In genomic region chr3:16871915-16872842, GRCh38 we compare ENCODE assay signal across 17 cellular contexts. TPM values are rescaled to one million over a fixed set of nuclear protein-coding genes. Genes with fewer than 3 reads are reported as not detected.
DNase-seq lines count a peak whose midpoint lies in the region; ATAC-seq, FAIRE-seq and TF ChIP-seq lines count a peak whose summit lies in the region.
"Had no signal": no experiment of that assay in that cellular context is flagged by ENCODE, and none has a peak within 500 bp of the region (broad histone marks: within the 10 kb centered on the region; RNA-seq: fewer than 3 reads in every experiment).

No MANE protein-coding gene starts in this region.

- BruUV-seq in HepG2 (replicated peaks; lab: Mats Ljungman, UMichigan), result no TSS peak
- BruUV-seq in PC-3 (replicated peaks; lab: Mats Ljungman, UMichigan), result no TSS peak
- BruUV-seq in endothelial cell of umbilical vein (replicated peaks; lab: Mats Ljungman, UMichigan), result no TSS peak

- H3K9me1 ChIP-seq in endothelial cell of umbilical vein (replicated peaks; ENCODE audit: control insufficient read depth, extremely low read depth, insufficient read depth, low read length), result no peaks in the 10 kb centered on the region

- no peak overlapping the region for H3K27ac Mint-ChIP-seq in type B pancreatic cell
- H3K27ac Mint-ChIP-seq: activated CD4-positive, alpha-beta memory T cell treated with anti-CD3 and anti-CD28 coated beads for 36 hours; activated naive CD8-positive, alpha-beta T cell treated with anti-CD3 and anti-CD28 coated beads, Interleukin-2, amount 50 U/mL, for 24 hours; activated T-cell treated with anti-CD3 and anti-CD28 coated beads, Interleukin-2, amount 50 U/mL, for 72 hours had no signal

- FAIRE-seq in HepG2 (lab: Jason Lieb, UNC), result no peak
- peak; percentile 74 for FAIRE-seq in endothelial cell of umbilical vein (lab: Jason Lieb, UNC)
- FAIRE-seq: urothelium cell line had no signal

- H3K4me3 ChIP-seq in HepG2 (replicated peaks in 1 of 3; ENCODE audit: insufficient read depth in 1 of 3, low read depth in 2 of 3, low read length in 3 of 3) (no peak overlapping the region), right lobe of liver (no peak overlapping the region), PC-3 (ENCODE audit: low read length) (peak overlapping the region; percentile 5; the same call in 1 of the 2 replicates), endothelial cell of umbilical vein (replicated peaks in 1 of 3; ENCODE audit: insufficient read depth in 1 of 3, low read depth in 1 of 3, low read length in 3 of 3) (no peak overlapping the region), suprapubic skin (no peak overlapping the region), tibial nerve (no peak overlapping the region)
- H3K4me3 ChIP-seq: heart right ventricle, skin epidermis had no signal

- intact Hi-C loops in HepG2 (cut with micrococcal nuclease; ENCODE audit: unreplicated experiment), result no loop called here
- intact Hi-C loops in right lobe of liver (cut with DNase I), result no loop called here
- intact Hi-C loops in PC-3 (cut with micrococcal nuclease), result no loop called here
- intact Hi-C loops in endothelial cell of umbilical vein (cut with micrococcal nuclease), result no loop called here

- H3K36me3 ChIP-seq in HepG2 (replicated peaks in 1 of 2; ENCODE audit: control insufficient read depth in 1 of 2, insufficient read depth in 2 of 2, low read length in 2 of 2), result no peaks in the 10 kb centered on the region
- no peaks in the 10 kb centered on the region for H3K36me3 ChIP-seq in right lobe of liver
- no peaks in the 10 kb centered on the region for H3K36me3 ChIP-seq in PC-3 (ENCODE audit: low read depth, low read length)
- H3K36me3 ChIP-seq in endothelial cell of umbilical vein (ENCODE audit: control insufficient read depth in 2 of 2, extremely low read depth in 1 of 2, insufficient read depth in 2 of 2, low read length in 2 of 2), result no peaks in the 10 kb centered on the region
- no peaks in the 10 kb centered on the region for H3K36me3 ChIP-seq in suprapubic skin
- H3K36me3 ChIP-seq in tibial nerve, result no peaks in the 10 kb centered on the region
- H3K36me3 ChIP-seq: heart right ventricle had no signal

- in situ Hi-C loops in HepG2 (cut with HindIII; ENCODE audit: extremely low pct_ligation_motif_present, low pct_unique_long_range_greater_than_20kb), result no loop called here

- no peak overlapping the region for H2AFZ ChIP-seq in HepG2 (ENCODE audit: low read length)
- peak overlapping the region; percentile 66 for H2AFZ ChIP-seq in PC-3 (ENCODE audit: low read length)
- peak overlapping the region; percentile 27 for H2AFZ ChIP-seq in endothelial cell of umbilical vein (ENCODE audit: low read depth, low read length)

- peaks cover 11% of the 10 kb centered on the region for H3K4me1 Mint-ChIP-seq in type B pancreatic cell (ENCODE audit: unreplicated experiment)

- no peak overlapping the region for H3K27ac ChIP-seq in HepG2 (ENCODE audit: extremely low read length, insufficient read depth, low read length)
- no peak overlapping the region for H3K27ac ChIP-seq in right lobe of liver
- peak overlapping the region; percentile 64 for H3K27ac ChIP-seq in PC-3 (ENCODE audit: low read length)
- peak overlapping the region; percentile 12 for H3K27ac ChIP-seq in endothelial cell of umbilical vein (ENCODE audit: insufficient read depth, low read depth, low read length)
- H3K27ac ChIP-seq in suprapubic skin, result no peak overlapping the region
- H3K27ac ChIP-seq in tibial nerve, result no peak overlapping the region
- H3K27ac ChIP-seq: heart right ventricle, skin epidermis had no signal

- H3K9ac ChIP-seq in HepG2 (ENCODE audit: insufficient read depth, low read depth, low read length) (no peak overlapping the region), PC-3 (ENCODE audit: low read length) (no peak overlapping the region), endothelial cell of umbilical vein (replicated peaks; ENCODE audit: extremely low read depth, insufficient read depth, low read length) (no peak overlapping the region)

- H3K9me2 ChIP-seq in PC-3 (replicated peaks; ENCODE audit: low read length), result no peaks in the 10 kb centered on the region

- H3K4me3 Mint-ChIP-seq in type B pancreatic cell, result no peak overlapping the region
- H3K4me3 Mint-ChIP-seq: activated CD4-positive, alpha-beta memory T cell treated with anti-CD3 and anti-CD28 coated beads for 36 hours; activated naive CD8-positive, alpha-beta T cell treated with anti-CD3 and anti-CD28 coated beads, Interleukin-2, amount 50 U/mL, for 24 hours; activated T-cell treated with anti-CD3 and anti-CD28 coated beads, Interleukin-2, amount 50 U/mL, for 72 hours had no signal

- no peaks in the 10 kb centered on the region for H3K27me3 ChIP-seq in HepG2 (ENCODE audit: control insufficient read depth in 1 of 2, insufficient read depth in 2 of 2, low read length in 2 of 2)
- H3K27me3 ChIP-seq in right lobe of liver, result no peaks in the 10 kb centered on the region
- H3K27me3 ChIP-seq in PC-3 (ENCODE audit: low read length), result no peaks in the 10 kb centered on the region
- H3K27me3 ChIP-seq in endothelial cell of umbilical vein (ENCODE audit: control insufficient read depth in 2 of 2, insufficient read depth in 2 of 2, low read length in 2 of 2), result no peaks in the 10 kb centered on the region
- H3K27me3 ChIP-seq in suprapubic skin, result no peaks in the 10 kb centered on the region
- no peaks in the 10 kb centered on the region for H3K27me3 ChIP-seq in tibial nerve
- H3K27me3 ChIP-seq: heart right ventricle had no signal

- ATAC-seq in HepG2 (0 out of 3 replicates have a peak, but pooled peaks have one; percentile 33), right lobe of liver (no peak), PC-3 (peak; percentile 97), HG02759 (IDR thresholded peaks at IDR 0.05; ENCODE audit: unreplicated experiment) (no peak)
- ATAC-seq: activated naive CD8-positive, alpha-beta T cell treated with anti-CD3 and anti-CD28 coated beads, Interleukin-2, amount 50 U/mL, for 24 hours; heart right ventricle had no signal

- TF ChIP-seq CTCF in HepG2 (CRISPR knock-in tag; IDR thresholded peaks at IDR 0.05) (no peak), right lobe of liver (IDR thresholded peaks at IDR 0.05) (no peak), PC-3 (conservative IDR thresholded peaks at IDR 0.05; ENCODE audit: low read depth, low read length) (no peak), endothelial cell of umbilical vein (IDR thresholded peaks at IDR 0.05; ENCODE audit: extremely low read depth in 1 of 2, insufficient read depth in 1 of 2, low read depth in 1 of 2, low read length in 2 of 2) (no peak), type B pancreatic cell (conservative IDR thresholded peaks at IDR 0.05) (peak; percentile 61), suprapubic skin (IDR thresholded peaks at IDR 0.05) (no peak), tibial nerve (IDR thresholded peaks at IDR 0.05) (no peak)

- CTCF ChIA-PET in HepG2 (lab: Yijun Ruan, JAX; ENCODE audit: low intra/inter-chr PET ratio, low total read pairs), result no interaction called here
- CTCF ChIA-PET in PC-3 (lab: Charles Lee), result interaction anchor here (0.6 to 0.7 kb wide), 2 partner anchors 75 to 334 kb away, joined by 3 to 4 read pairs; no protein-coding TSS in a partner anchor
- CTCF ChIA-PET in endothelial cell of umbilical vein (lab: Charles Lee), result interaction anchor here (0.8 to 3.9 kb wide), 13 partner anchors 8 to 969 kb away, joined by 3 to 39 read pairs (median 4); partner anchors contain the start of gene PLCL2

- under 1% methylated on average over 6 of the region's 6 CpGs for WGBS in HepG2 (ENCODE audit: low lambda C conversion rate)
- 72% methylated on average over 6 of the region's 6 CpGs for WGBS in right lobe of liver (ENCODE audit: insufficient coverage, low coverage, low lambda C conversion rate, missing lambda C conversion rate)
- WGBS in suprapubic skin, result 80% methylated on average over 6 of the region's 6 CpGs
- WGBS in tibial nerve, 2 donors, result 52 to 53% methylated on average over 6 of the region's 6 CpGs

- no peaks in the 10 kb centered on the region for H3K36me3 Mint-ChIP-seq in type B pancreatic cell
- H3K36me3 Mint-ChIP-seq: activated CD4-positive, alpha-beta memory T cell treated with anti-CD3 and anti-CD28 coated beads for 36 hours had no signal

- TF ChIP-seq POLR2A in HepG2 (IDR thresholded peaks at IDR 0.05; ENCODE audit: insufficient read depth in 1 of 2, low read depth in 2 of 2, low read length in 2 of 2) (no peak), right lobe of liver (IDR thresholded peaks at IDR 0.05) (no peak), endothelial cell of umbilical vein (IDR thresholded peaks at IDR 0.05; ENCODE audit: low read depth, low read length) (no peak), suprapubic skin (IDR thresholded peaks at IDR 0.05) (no peak), tibial nerve (IDR thresholded peaks at IDR 0.05) (no peak)

- H3K27me3 Mint-ChIP-seq in type B pancreatic cell, result peaks cover 14% of the 10 kb centered on the region

- no peaks in the 10 kb centered on the region for H3K9me3 Mint-ChIP-seq in type B pancreatic cell
- H3K9me3 Mint-ChIP-seq: activated CD4-positive, alpha-beta memory T cell treated with anti-CD3 and anti-CD28 coated beads for 36 hours; activated naive CD8-positive, alpha-beta T cell treated with anti-CD3 and anti-CD28 coated beads, Interleukin-2, amount 50 U/mL, for 24 hours; activated T-cell treated with anti-CD3 and anti-CD28 coated beads, Interleukin-2, amount 50 U/mL, for 72 hours had no signal

- H3K79me2 ChIP-seq in HepG2 (ENCODE audit: insufficient read depth, low read length), result no peaks in the 10 kb centered on the region
- H3K79me2 ChIP-seq in PC-3 (ENCODE audit: low read length), result no peaks in the 10 kb centered on the region
- no peaks in the 10 kb centered on the region for H3K79me2 ChIP-seq in endothelial cell of umbilical vein (ENCODE audit: control insufficient read depth, insufficient read depth, low read length)

- H3K4me2 ChIP-seq in HepG2 (ENCODE audit: low read depth, low read length), result no peak overlapping the region
- peak overlapping the region; percentile 63 for H3K4me2 ChIP-seq in PC-3 (ENCODE audit: low read length)
- peak overlapping the region; percentile 22 for H3K4me2 ChIP-seq in endothelial cell of umbilical vein (ENCODE audit: insufficient read depth, low read length)

- H3K4me1 ChIP-seq in HepG2 (ENCODE audit: insufficient read depth, low read length), result no peaks in the 10 kb centered on the region
- no peaks in the 10 kb centered on the region for H3K4me1 ChIP-seq in right lobe of liver
- H3K4me1 ChIP-seq in PC-3 (ENCODE audit: insufficient read depth, low read length), result peaks cover 16% of the 10 kb centered on the region
- H3K4me1 ChIP-seq in endothelial cell of umbilical vein (ENCODE audit: control insufficient read depth, extremely low read depth, insufficient read depth, low read length), result peaks cover 3% of the 10 kb centered on the region
- no peaks in the 10 kb centered on the region for H3K4me1 ChIP-seq in suprapubic skin
- no peaks in the 10 kb centered on the region for H3K4me1 ChIP-seq in tibial nerve

- no peaks in the 10 kb centered on the region for H3K9me3 ChIP-seq in HepG2 (ENCODE audit: low read length)
- no peaks in the 10 kb centered on the region for H3K9me3 ChIP-seq in right lobe of liver
- no peaks in the 10 kb centered on the region for H3K9me3 ChIP-seq in PC-3 (ENCODE audit: low read length)
- no peaks in the 10 kb centered on the region for H3K9me3 ChIP-seq in endothelial cell of umbilical vein (replicated peaks; ENCODE audit: control insufficient read depth, insufficient read depth, low read length)
- H3K9me3 ChIP-seq in suprapubic skin, result no peaks in the 10 kb centered on the region
- no peaks in the 10 kb centered on the region for H3K9me3 ChIP-seq in tibial nerve
- H3K9me3 ChIP-seq: heart right ventricle had no signal

- dilution Hi-C loops in endothelial cell of umbilical vein (cut with MboI; ENCODE audit: extremely low pct_ligation_motif_present, low sequenced_read_pairs), result no loop called here

- POLR2A ChIA-PET in HepG2 (lab: Yijun Ruan, JAX) (no interaction called here), PC-3 (lab: Charles Lee; ENCODE audit: unreplicated experiment) (no interaction called here), endothelial cell of umbilical vein (lab: Charles Lee) (no interaction called here)

- no peak for TF ChIP-seq RAD21 in HepG2 (CRISPR knock-in tag; IDR thresholded peaks at IDR 0.05)

- no peak for DNase-seq in HepG2 (ENCODE audit: low spot score)
- DNase-seq in right lobe of liver, result no peak
- peak; percentile 80 for DNase-seq in PC-3
- peak; percentile 31 for DNase-seq in endothelial cell of umbilical vein (ENCODE audit: low read depth, low spot score)
- DNase-seq in type B pancreatic cell (ENCODE audit: extremely low spot score, unreplicated experiment), result no peak
- DNase-seq in suprapubic skin (ENCODE audit: low spot score in 2 of 2), result no peak
- no peak for DNase-seq in tibial nerve (ENCODE audit: low spot score in 2 of 2)
- DNase-seq: activated CD4-positive, alpha-beta memory T cell treated with anti-CD3 and anti-CD28 coated beads for 36 hours; activated naive CD8-positive, alpha-beta T cell treated with anti-CD3 and anti-CD28 coated beads, Interleukin-2, amount 50 U/mL, for 24 hours; activated T-cell treated with anti-CD3 and anti-CD28 coated beads, Interleukin-2, amount 50 U/mL, for 72 hours; GF-D8; heart right ventricle; kidney glomerular epithelial cell; stimulated activated naive CD4-positive, alpha-beta T cell treated with Interleukin-2 at 50 U/mL for 16 hours had no signal

- peaks cover 4% of the 10 kb centered on the region for H3F3A ChIP-seq in PC-3 (ENCODE audit: low read length, unreplicated experiment)

- no peaks in the 10 kb centered on the region for H4K20me1 ChIP-seq in HepG2 (ENCODE audit: insufficient read depth, low read length)
- H4K20me1 ChIP-seq in PC-3 (ENCODE audit: low read length), result no peaks in the 10 kb centered on the region
- no peaks in the 10 kb centered on the region for H4K20me1 ChIP-seq in endothelial cell of umbilical vein (replicated peaks; ENCODE audit: control insufficient read depth, extremely low read depth, insufficient read depth, low read length)

- TF ChIP-seq EP300 in HepG2 (IDR thresholded peaks at IDR 0.05; ENCODE audit: low read depth in 2 of 2, low read length in 2 of 2) (no peak), HepG2 (CRISPR knock-in tag; IDR thresholded peaks at IDR 0.05; ENCODE audit: borderline replicate concordance) (no peak), suprapubic skin (IDR thresholded peaks at IDR 0.05) (no peak), tibial nerve (IDR thresholded peaks at IDR 0.05) (no peak)

RNA-seq across cellular contexts. Expression of gene PLCL2, which starts 12.6 kb away (rescaled TPM):
- total RNA-seq in HepG2 (2016; rRNA removed; fragmentation: Illumina TruSeq; extraction: Trizol) (not detected in 2 replicates), right lobe of liver (1 to 10 TPM; 4.6 to 8.2 (median 6.9) TPM), PC-3 (2014; rRNA removed) (9.8 and 10.5 TPM in 2 replicates), endothelial cell of umbilical vein (9.6 and 10.7 TPM in 2 replicates), type B pancreatic cell (ENCODE audit: low replicate concordance) (6.5 and 10.6 TPM in 2 replicates), suprapubic skin (1 to 10 TPM; 1.5 to 4.2 (median 1.9) TPM), tibial nerve (10 to 100 TPM; 17.7 to 39.3 (median 29.0) TPM)
- total RNA-seq in HepG2 (2016; cell fraction: cytosol; rRNA removed; fragmentation: Illumina TruSeq; extraction: Trizol; ENCODE audit: low read depth), result not detected in 2 replicates
- total RNA-seq in HepG2 (2016; cell fraction: insoluble cytoplasmic fraction; rRNA removed; fragmentation: Illumina TruSeq; extraction: Trizol), result 0.04 TPM in 1 of 2 replicates, not detected in the other
- not detected in 2 replicates for total RNA-seq in HepG2 (2016; cell fraction: membrane; rRNA removed; fragmentation: Illumina TruSeq; extraction: Trizol)
- total RNA-seq in HepG2 (2016; cell fraction: nucleus; rRNA removed; fragmentation: Illumina TruSeq; extraction: Trizol), result not detected in 2 replicates
- polyA plus RNA-seq in HepG2 (2011; rRNA removed) (not detected in 2 replicates), endothelial cell of umbilical vein (1.5 and 2.3 TPM in 2 replicates)
- polyA plus RNA-seq in HepG2 (2011; cell fraction: cytosol; rRNA removed), result not detected in 2 replicates
- polyA plus RNA-seq in HepG2 (2011; cell fraction: nucleus; rRNA removed), result not detected in 2 replicates
- polyA plus RNA-seq in HepG2 (2012), result not detected in 2 replicates
- not detected in 2 replicates for polyA plus RNA-seq in HepG2 (2016; cell fraction: cytosol; fragmentation: Illumina TruSeq; extraction: Trizol; ENCODE audit: low read depth)
- not detected in 2 replicates for polyA plus RNA-seq in HepG2 (2016; cell fraction: insoluble cytoplasmic fraction; fragmentation: Illumina TruSeq; extraction: Trizol; ENCODE audit: low read depth)
- not detected in 2 replicates for polyA plus RNA-seq in HepG2 (2016; cell fraction: membrane; fragmentation: Illumina TruSeq; extraction: Trizol; ENCODE audit: low read depth)
- not detected in 2 replicates for polyA plus RNA-seq in HepG2 (2016; cell fraction: nucleus; fragmentation: Illumina TruSeq; extraction: Trizol; ENCODE audit: insufficient read depth, low read depth)
- polyA minus RNA-seq in HepG2 (2011; rRNA and poly(A)+ RNA removed; ENCODE audit: low replicate concordance), result 5.6 TPM in 1 of 2 replicates, not detected in the other
- not detected in 2 replicates for polyA minus RNA-seq in HepG2 (2011; cell fraction: cytosol; rRNA and poly(A)+ RNA removed)
- polyA minus RNA-seq in HepG2 (2011; cell fraction: nucleus; rRNA and poly(A)+ RNA removed), result not detected in 2 replicates
- polyA plus RNA-seq in endothelial cell of umbilical vein (2011; cell fraction: cytosol; rRNA removed), result 3.6 and 3.8 TPM in 2 replicates
- 5.1 and 6.0 TPM in 2 replicates for polyA plus RNA-seq in endothelial cell of umbilical vein (2011; cell fraction: nucleus; rRNA removed)
- 4.0 and 7.6 TPM in 2 replicates for polyA plus RNA-seq in endothelial cell of umbilical vein (2012)
- 8.6 and 9.4 TPM in 2 replicates for polyA minus RNA-seq in endothelial cell of umbilical vein
- polyA minus RNA-seq in endothelial cell of umbilical vein (2011; cell fraction: cytosol; rRNA and poly(A)+ RNA removed), result 2.7 TPM
- polyA minus RNA-seq in endothelial cell of umbilical vein (2011; cell fraction: nucleus; rRNA and poly(A)+ RNA removed), result 19.2 and 26.5 TPM in 2 replicates

Comparison
In these comparisons a context has a peak if more than half of its experiments do, and no peak if none do; other contexts are left out.
1. ATAC-seq: peak in HepG2 (single experiment) and PC-3 (single experiment); none in right lobe of liver (0 of 4) and HG02759 (single experiment).
2. DNase-seq: peak in PC-3 (single experiment) and endothelial cell of umbilical vein (single experiment); none in HepG2 (single experiment), right lobe of liver (0 of 3), type B pancreatic cell (single experiment), suprapubic skin (0 of 2) and tibial nerve (0 of 2).
3. H3K27ac ChIP-seq: peak in PC-3 (single experiment) and endothelial cell of umbilical vein (single experiment); none in HepG2 (single experiment), right lobe of liver (0 of 3), suprapubic skin (single experiment) and tibial nerve (0 of 4).